9 cellular contexts compared by ENCODE assay signal in genomic region chr4:140296335-140296753, GRCh38.
DNase-seq lines count a peak whose midpoint lies in the region; ATAC-seq and TF ChIP-seq lines count a peak whose summit lies in the region.
"Had no signal": no experiment of that assay in that cellular context is flagged by ENCODE, and none has a peak within 500 bp of the region (broad histone marks: within the 10 kb centered on the region; RNA-seq: fewer than 3 reads in every experiment).

No MANE protein-coding gene starts in this region.

- peak; percentile 4 for DNase-seq in NCI-H1694 treated with DMSO at 0.1 percent for 48 hours (lab: John Stamatoyannopoulos, UW)
- no peak for DNase-seq in NCI-H1694 (lab: John Stamatoyannopoulos, UW)
- DNase-seq in islet precursor cell: peak; percentile 71
- DNase-seq in tibial nerve (ENCODE audit: low spot score in 2 of 2): peak; percentile 77 to 93
- DNase-seq in GM19238 (ENCODE audit: insufficient read length, low spot score): no peak
- no peak for DNase-seq in stimulated activated naive CD8-positive, alpha-beta T cell treated with anti-CD3 and anti-CD28 coated beads, Interleukin-15, Interleukin-2, amounts not matched to agents 100 U/mL and 50 U/mL, for 24 hours

- H3K9me3 ChIP-seq in tibial nerve: no peaks in the 10 kb centered on the region

- TF ChIP-seq CTCF in tibial nerve (IDR thresholded peaks at IDR 0.05): no peak

- TF ChIP-seq EP300 in tibial nerve (IDR thresholded peaks at IDR 0.05): peak in 1 of 2 donors; percentile 75

- no peak for TF ChIP-seq POLR2A in tibial nerve (IDR thresholded peaks at IDR 0.05)

- no peak for ATAC-seq in HG03469 (IDR thresholded peaks at IDR 0.05; ENCODE audit: unreplicated experiment)
- ATAC-seq in stimulated activated naive CD8-positive, alpha-beta T cell treated with anti-CD3 and anti-CD28 coated beads, Interleukin-15, Interleukin-2, amounts not matched to agents 100 U/mL and 50 U/mL, for 24 hours: no peak

- H3K36me3 ChIP-seq in tibial nerve: no peaks in the 10 kb centered on the region

- WGBS in tibial nerve, 2 donors: 23 to 32% methylated on average over 10 of the region's 10 CpGs

- H3K4me3 ChIP-seq in tibial nerve: no peak overlapping the region

- peaks cover 0 to 14% (median 8%) of the 10 kb centered on the region in 4 donors for H3K4me1 ChIP-seq in tibial nerve

- H3K27ac ChIP-seq in angular gyrus (ENCODE audit: low read depth, low read length): peak overlapping the region; percentile 41
- H3K27ac ChIP-seq in tibial nerve: peak overlapping the region in 1 of 4 donors; percentile 13
- H3K27ac ChIP-seq: C4-2B had no signal

- no peaks in the 10 kb centered on the region for H3K27me3 ChIP-seq in tibial nerve

Comparison
In these comparisons a context has a peak if more than half of its experiments do, and no peak if none do; other contexts are left out.
1. DNase-seq: peak in NCI-H1694 treated with DMSO at 0.1 percent for 48 hours (single experiment), islet precursor cell (single experiment) and tibial nerve (2 of 2); none in NCI-H1694 (single experiment), GM19238 (single experiment) and stimulated activated naive CD8-positive, alpha-beta T cell treated with anti-CD3 and anti-CD28 coated beads, Interleukin-15, Interleukin-2, amounts not matched to agents 100 U/mL and 50 U/mL, for 24 hours (single experiment).